Comparison of ENCODE assay signal across 8 cellular contexts in the genomic region with DNA sequence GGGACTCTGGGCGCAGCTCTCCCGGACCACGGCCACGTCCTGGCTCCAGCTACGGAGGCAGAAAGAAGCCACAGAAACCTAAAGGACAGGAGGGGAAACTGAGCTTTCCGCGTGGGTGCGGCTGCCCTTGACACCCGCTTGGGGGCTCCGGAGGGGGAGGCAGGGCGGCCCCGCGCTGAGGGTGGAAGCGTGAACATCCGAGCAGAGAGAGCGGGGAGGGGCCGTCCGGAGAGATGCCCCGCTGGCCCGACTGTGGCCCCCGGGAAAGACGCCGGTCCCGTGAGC.
DNase-seq lines count a peak whose midpoint lies in the region; FAIRE-seq and TF ChIP-seq lines count a peak whose summit lies in the region.

No MANE protein-coding gene starts in this region.

- H3K9me3 ChIP-seq in effector memory CD4-positive, alpha-beta T cell (ENCODE audit: control insufficient read depth, low read length): no peaks in the 10 kb centered on the region

- FAIRE-seq in D721Med (lab: Jason Lieb, UNC): no peak

- no peaks in the 10 kb centered on the region for H3K79me2 ChIP-seq in KMS-11 (ENCODE audit: insufficient read depth, low read depth)

- H2AFZ ChIP-seq in KMS-11 (ENCODE audit: low read depth): peak overlapping the region; percentile 95

- no peak for TF ChIP-seq CTCF in BJ (IDR thresholded peaks at IDR 0.05; ENCODE audit: insufficient read depth, low read depth, low read length)
- no peak for TF ChIP-seq CTCF in KMS-11 (conservative IDR thresholded peaks at IDR 0.05; ENCODE audit: low read depth, low read length)
- no peak for TF ChIP-seq CTCF in neural crest cell (conservative IDR thresholded peaks at IDR 0.05)
- TF ChIP-seq CTCF in D721Med (IDR thresholded peaks at IDR 0.05; ENCODE audit: insufficient read depth, missing control alignments): no peak

- H3K36me3 Mint-ChIP-seq in neural crest cell (ENCODE audit: low read depth): no peaks in the 10 kb centered on the region

- CTCF ChIA-PET in BJ (lab: Yijun Ruan, JAX): interaction anchor here (0.7 to 3.6 kb wide), 30 partner anchors 8 to 378 kb away, joined by 3 to 20 read pairs (median 4); a partner anchor contains a TSS

- H3K27me3 ChIP-seq in BJ (ENCODE audit: control insufficient read depth, insufficient read depth, low read length) (no peaks in the 10 kb centered on the region), KMS-11 (ENCODE audit: insufficient read depth, low read depth) (no peaks in the 10 kb centered on the region)
- peaks cover 7% of the 10 kb centered on the region for H3K27me3 ChIP-seq in effector memory CD4-positive, alpha-beta T cell (replicated peaks; ENCODE audit: control insufficient read depth, insufficient read depth, low read length, poor library complexity, severe bottlenecking)

- POLR2A ChIA-PET in BJ (lab: Charles Lee): interaction anchor here (0.5 kb wide), 1 partner anchor 24 kb away, joined by 3 read pairs; no protein-coding TSS in a partner anchor

- H3K36me3 ChIP-seq in BJ (ENCODE audit: control insufficient read depth, insufficient read depth, low read length) (no peaks in the 10 kb centered on the region), KMS-11 (ENCODE audit: insufficient read depth) (no peaks in the 10 kb centered on the region)
- H3K36me3 ChIP-seq in effector memory CD4-positive, alpha-beta T cell (ENCODE audit: control insufficient read depth, insufficient read depth, low read length): no peaks in the 10 kb centered on the region

- H3K27me3 Mint-ChIP-seq in neural crest cell (ENCODE audit: low read depth): peaks cover 79% of the 10 kb centered on the region

- peak overlapping the region; percentile 48 for H3K4me3 ChIP-seq in BJ (ENCODE audit: low read depth, low read length)
- no peak overlapping the region for H3K4me3 ChIP-seq in KMS-11 (IDR thresholded peaks at IDR 0.05; ENCODE audit: insufficient read depth, low read depth, low read length)
- peak overlapping the region; percentile 56 for H3K4me3 ChIP-seq in effector memory CD4-positive, alpha-beta T cell (ENCODE audit: insufficient read depth, low read depth, low read length, poor library complexity, severe bottlenecking)

- DNase-seq in BJ (ENCODE audit: low read depth): no peak
- no peak for DNase-seq in effector memory CD4-positive, alpha-beta T cell
- DNase-seq in neural crest cell (ENCODE audit: low read depth, low spot score): no peak
- DNase-seq in stimulated activated CD4-positive, alpha-beta T cell treated with anti-CD3 and anti-CD28 coated beads, Interleukin-1b, Interleukin-23, amount 100 ng/mL, for 48 hours: no peak
- DNase-seq in DMS153 (lab: John Stamatoyannopoulos, UW): no peak
- no peak for DNase-seq in NCI-H226
- DNase-seq in D721Med (ENCODE audit: insufficient read length, low spot score): no peak

- no peaks in the 10 kb centered on the region for H4K20me1 ChIP-seq in KMS-11 (ENCODE audit: insufficient read depth)

- H3K4me1 Mint-ChIP-seq in neural crest cell: peaks cover 14% of the 10 kb centered on the region

- H3K9ac ChIP-seq in KMS-11: no peak overlapping the region

- peak overlapping the region; percentile 81 for H3K4me2 ChIP-seq in KMS-11

- no peaks in the 10 kb centered on the region for H3K9me3 Mint-ChIP-seq in neural crest cell

- H3K27ac ChIP-seq in KMS-11: no peak overlapping the region
- H3K27ac ChIP-seq in effector memory CD4-positive, alpha-beta T cell (ENCODE audit: insufficient read depth, low read length, poor library complexity, severe bottlenecking): no peak overlapping the region

- no peaks in the 10 kb centered on the region for H3K4me1 ChIP-seq in KMS-11 (ENCODE audit: low read depth, poor library complexity, severe bottlenecking)
- H3K4me1 ChIP-seq in effector memory CD4-positive, alpha-beta T cell (ENCODE audit: control insufficient read depth, insufficient read depth, low read length, poor library complexity, severe bottlenecking): peaks cover 18% of the 10 kb centered on the region

- no peak overlapping the region for H3K27ac Mint-ChIP-seq in neural crest cell (ENCODE audit: unreplicated experiment)

- peak overlapping the region; percentile 69 for H3K4me3 Mint-ChIP-seq in neural crest cell
